In the genomic region with DNA sequence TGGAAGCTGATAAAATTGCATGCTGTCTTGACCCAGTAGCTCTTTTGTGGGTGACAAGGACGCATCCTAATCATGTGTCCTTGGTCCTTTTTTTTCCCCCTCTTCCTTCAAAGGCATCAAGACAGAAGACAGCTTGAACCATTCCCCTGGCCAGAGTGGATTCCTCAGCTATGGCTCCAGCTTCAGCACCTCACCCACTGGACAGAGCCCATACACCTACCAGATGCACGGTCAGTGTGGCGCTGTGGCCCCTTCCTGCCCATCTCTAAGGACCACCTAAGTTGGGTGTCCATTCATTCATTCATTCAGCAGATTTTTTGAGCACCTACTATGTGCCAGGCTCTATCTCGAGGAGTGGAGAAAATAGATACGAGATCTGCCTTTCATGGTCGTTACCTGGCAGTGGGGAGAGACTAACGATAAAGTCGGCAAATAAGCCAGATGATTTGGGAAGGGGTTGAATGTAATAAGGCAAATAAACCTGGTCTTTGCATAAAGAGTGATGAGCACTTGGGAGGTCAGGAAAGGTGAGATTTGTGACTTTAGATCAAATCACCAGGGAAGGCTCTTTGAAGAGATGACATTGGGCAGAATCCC, we compare ENCODE assay signal across 1 cellular context.
TF ChIP-seq lines count a peak whose summit lies in the region.

No MANE protein-coding gene starts in this region.

TF ChIP-seq in GM12878, 131 proteins besides CTCF, POLR2A, EP300 and RAD21 (continued from another document):
- TF ChIP-seq, protein P1, sequence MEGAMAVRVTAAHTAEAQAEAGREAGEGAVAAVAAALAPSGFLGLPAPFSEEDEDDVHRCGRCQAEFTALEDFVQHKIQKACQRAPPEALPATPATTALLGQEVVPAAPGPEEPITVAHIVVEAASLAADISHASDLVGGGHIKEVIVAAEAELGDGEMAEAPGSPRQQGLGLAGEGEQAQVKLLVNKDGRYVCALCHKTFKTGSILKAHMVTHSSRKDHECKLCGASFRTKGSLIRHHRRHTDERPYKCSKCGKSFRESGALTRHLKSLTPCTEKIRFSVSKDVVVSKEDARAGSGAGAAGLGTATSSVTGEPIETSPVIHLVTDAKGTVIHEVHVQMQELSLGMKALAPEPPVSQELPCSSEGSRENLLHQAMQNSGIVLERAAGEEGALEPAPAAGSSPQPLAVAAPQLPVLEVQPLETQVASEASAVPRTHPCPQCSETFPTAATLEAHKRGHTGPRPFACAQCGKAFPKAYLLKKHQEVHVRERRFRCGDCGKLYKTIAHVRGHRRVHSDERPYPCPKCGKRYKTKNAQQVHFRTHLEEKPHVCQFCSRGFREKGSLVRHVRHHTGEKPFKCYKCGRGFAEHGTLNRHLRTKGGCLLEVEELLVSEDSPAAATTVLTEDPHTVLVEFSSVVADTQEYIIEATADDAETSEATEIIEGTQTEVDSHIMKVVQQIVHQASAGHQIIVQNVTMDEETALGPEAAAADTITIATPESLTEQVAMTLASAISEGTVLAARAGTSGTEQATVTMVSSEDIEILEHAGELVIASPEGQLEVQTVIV (IDR thresholded peaks at IDR 0.05; ENCODE audit: borderline replicate concordance, partially characterized antibody), result no peak
- TF ChIP-seq YY1 (IDR thresholded peaks at IDR 0.05; ENCODE audit: low read depth, low read length), result no peak
- TF ChIP-seq, protein P2, sequence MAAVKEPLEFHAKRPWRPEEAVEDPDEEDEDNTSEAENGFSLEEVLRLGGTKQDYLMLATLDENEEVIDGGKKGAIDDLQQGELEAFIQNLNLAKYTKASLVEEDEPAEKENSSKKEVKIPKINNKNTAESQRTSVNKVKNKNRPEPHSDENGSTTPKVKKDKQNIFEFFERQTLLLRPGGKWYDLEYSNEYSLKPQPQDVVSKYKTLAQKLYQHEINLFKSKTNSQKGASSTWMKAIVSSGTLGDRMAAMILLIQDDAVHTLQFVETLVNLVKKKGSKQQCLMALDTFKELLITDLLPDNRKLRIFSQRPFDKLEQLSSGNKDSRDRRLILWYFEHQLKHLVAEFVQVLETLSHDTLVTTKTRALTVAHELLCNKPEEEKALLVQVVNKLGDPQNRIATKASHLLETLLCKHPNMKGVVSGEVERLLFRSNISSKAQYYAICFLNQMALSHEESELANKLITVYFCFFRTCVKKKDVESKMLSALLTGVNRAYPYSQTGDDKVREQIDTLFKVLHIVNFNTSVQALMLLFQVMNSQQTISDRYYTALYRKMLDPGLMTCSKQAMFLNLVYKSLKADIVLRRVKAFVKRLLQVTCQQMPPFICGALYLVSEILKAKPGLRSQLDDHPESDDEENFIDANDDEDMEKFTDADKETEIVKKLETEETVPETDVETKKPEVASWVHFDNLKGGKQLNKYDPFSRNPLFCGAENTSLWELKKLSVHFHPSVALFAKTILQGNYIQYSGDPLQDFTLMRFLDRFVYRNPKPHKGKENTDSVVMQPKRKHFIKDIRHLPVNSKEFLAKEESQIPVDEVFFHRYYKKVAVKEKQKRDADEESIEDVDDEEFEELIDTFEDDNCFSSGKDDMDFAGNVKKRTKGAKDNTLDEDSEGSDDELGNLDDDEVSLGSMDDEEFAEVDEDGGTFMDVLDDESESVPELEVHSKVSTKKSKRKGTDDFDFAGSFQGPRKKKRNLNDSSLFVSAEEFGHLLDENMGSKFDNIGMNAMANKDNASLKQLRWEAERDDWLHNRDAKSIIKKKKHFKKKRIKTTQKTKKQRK (IDR thresholded peaks at IDR 0.05; ENCODE audit: low read depth, low read length), result no peak
